1 cellular context compared by ENCODE assay signal in the genomic region with DNA sequence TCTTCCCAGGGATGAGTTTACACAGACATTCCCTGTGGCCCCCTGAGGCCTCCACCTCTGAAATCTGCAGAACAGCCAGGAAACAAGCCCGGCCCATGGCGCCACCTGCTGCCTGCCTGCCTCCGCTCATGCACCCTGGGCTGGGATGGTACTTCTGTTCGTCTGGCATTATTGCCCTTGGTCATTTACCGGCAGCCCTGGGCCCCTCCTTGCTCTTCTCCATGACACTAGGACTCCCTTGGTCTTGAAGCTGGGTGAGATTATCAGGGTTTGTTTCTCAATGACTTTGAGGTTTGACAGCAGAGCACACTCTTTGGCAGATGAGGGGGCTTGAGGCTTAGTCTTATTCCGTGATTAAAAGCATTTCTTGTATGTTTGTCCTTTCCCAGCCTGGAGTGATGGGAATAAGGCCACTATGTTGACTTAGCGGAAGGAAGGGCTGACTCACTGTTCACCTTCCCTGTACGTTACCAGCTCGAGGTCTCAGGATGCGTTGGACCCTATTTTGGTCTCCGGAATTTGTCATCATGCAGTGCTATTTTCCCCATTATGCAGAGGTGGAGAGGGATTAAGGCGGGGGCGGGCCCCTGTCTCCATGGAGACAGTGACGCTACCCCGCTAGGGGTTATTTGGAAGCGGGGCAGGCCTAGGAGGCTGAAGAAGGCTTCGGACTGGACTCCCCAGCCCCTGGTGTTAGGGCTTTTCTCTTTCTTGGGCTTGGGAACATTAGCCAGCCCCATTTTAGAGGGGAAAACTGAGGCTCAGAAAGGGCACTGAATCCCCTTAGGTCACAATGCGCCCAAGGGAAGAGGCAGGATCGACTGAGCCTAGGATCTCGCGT.
TF ChIP-seq lines count a peak whose summit lies in the region.

No MANE protein-coding gene starts in this region.

TF ChIP-seq in A549, 52 proteins besides CTCF, POLR2A, EP300 and RAD21 (continued from another document):
- TF ChIP-seq, protein P1, sequence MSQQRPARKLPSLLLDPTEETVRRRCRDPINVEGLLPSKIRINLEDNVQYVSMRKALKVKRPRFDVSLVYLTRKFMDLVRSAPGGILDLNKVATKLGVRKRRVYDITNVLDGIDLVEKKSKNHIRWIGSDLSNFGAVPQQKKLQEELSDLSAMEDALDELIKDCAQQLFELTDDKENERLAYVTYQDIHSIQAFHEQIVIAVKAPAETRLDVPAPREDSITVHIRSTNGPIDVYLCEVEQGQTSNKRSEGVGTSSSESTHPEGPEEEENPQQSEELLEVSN (IDR thresholded peaks at IDR 0.05; ENCODE audit: borderline replicate concordance, low read depth): 0 out of 2 replicates have a peak, but pooled peaks have one; percentile 50
- no peak for TF ChIP-seq POLR2AphosphoS2 (conservative IDR thresholded peaks at IDR 0.05; ENCODE audit: low read length)
- TF ChIP-seq CBX2 (IDR thresholded peaks at IDR 0.05; ENCODE audit: borderline replicate concordance, low read depth): no peak
- no peak for TF ChIP-seq KDM5A (IDR thresholded peaks at IDR 0.05)
- TF ChIP-seq SMC3 (IDR thresholded peaks at IDR 0.05): peak; percentile 58
- no peak for TF ChIP-seq ZFP36 (IDR thresholded peaks at IDR 0.05; ENCODE audit: borderline replicate concordance, partially characterized antibody)
- TF ChIP-seq, protein P2, sequence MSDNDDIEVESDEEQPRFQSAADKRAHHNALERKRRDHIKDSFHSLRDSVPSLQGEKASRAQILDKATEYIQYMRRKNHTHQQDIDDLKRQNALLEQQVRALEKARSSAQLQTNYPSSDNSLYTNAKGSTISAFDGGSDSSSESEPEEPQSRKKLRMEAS (IDR thresholded peaks at IDR 0.05): peak; percentile 2; the same call in 1 of the 2 replicates
- TF ChIP-seq, protein P3, sequence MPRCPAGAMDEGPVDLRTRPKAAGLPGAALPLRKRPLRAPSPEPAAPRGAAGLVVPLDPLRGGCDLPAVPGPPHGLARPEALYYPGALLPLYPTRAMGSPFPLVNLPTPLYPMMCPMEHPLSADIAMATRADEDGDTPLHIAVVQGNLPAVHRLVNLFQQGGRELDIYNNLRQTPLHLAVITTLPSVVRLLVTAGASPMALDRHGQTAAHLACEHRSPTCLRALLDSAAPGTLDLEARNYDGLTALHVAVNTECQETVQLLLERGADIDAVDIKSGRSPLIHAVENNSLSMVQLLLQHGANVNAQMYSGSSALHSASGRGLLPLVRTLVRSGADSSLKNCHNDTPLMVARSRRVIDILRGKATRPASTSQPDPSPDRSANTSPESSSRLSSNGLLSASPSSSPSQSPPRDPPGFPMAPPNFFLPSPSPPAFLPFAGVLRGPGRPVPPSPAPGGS (IDR thresholded peaks at IDR 0.05): no peak
- TF ChIP-seq JUNB (IDR thresholded peaks at IDR 0.05): no peak
- no peak for TF ChIP-seq MAZ (IDR thresholded peaks at IDR 0.05; ENCODE audit: borderline replicate concordance, low read depth, low read length)
- no peak for TF ChIP-seq ZC3H11A (IDR thresholded peaks at IDR 0.05)
- TF ChIP-seq MYC (IDR thresholded peaks at IDR 0.05; ENCODE audit: borderline replicate concordance, low read length): no peak
- TF ChIP-seq MAFK (IDR thresholded peaks at IDR 0.05; ENCODE audit: partially characterized antibody): no peak
- TF ChIP-seq, protein P4, sequence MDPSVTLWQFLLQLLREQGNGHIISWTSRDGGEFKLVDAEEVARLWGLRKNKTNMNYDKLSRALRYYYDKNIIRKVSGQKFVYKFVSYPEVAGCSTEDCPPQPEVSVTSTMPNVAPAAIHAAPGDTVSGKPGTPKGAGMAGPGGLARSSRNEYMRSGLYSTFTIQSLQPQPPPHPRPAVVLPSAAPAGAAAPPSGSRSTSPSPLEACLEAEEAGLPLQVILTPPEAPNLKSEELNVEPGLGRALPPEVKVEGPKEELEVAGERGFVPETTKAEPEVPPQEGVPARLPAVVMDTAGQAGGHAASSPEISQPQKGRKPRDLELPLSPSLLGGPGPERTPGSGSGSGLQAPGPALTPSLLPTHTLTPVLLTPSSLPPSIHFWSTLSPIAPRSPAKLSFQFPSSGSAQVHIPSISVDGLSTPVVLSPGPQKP (IDR thresholded peaks at IDR 0.05; ENCODE audit: low read depth, low read length): no peak
- TF ChIP-seq FOXS1 (CRISPR knock-in tag; IDR thresholded peaks at IDR 0.05): no peak
- no peak for TF ChIP-seq EHMT2 (IDR thresholded peaks at IDR 0.05; ENCODE audit: low read depth)
- TF ChIP-seq EHF (CRISPR knock-in tag; IDR thresholded peaks at IDR 0.05): no peak
- no peak for TF ChIP-seq ESRRA (IDR thresholded peaks at IDR 0.05; ENCODE audit: borderline replicate concordance, low read length)
- no peak for TF ChIP-seq NFE2L2 (conservative IDR thresholded peaks at IDR 0.05; ENCODE audit: low read length)
- TF ChIP-seq, protein P5, sequence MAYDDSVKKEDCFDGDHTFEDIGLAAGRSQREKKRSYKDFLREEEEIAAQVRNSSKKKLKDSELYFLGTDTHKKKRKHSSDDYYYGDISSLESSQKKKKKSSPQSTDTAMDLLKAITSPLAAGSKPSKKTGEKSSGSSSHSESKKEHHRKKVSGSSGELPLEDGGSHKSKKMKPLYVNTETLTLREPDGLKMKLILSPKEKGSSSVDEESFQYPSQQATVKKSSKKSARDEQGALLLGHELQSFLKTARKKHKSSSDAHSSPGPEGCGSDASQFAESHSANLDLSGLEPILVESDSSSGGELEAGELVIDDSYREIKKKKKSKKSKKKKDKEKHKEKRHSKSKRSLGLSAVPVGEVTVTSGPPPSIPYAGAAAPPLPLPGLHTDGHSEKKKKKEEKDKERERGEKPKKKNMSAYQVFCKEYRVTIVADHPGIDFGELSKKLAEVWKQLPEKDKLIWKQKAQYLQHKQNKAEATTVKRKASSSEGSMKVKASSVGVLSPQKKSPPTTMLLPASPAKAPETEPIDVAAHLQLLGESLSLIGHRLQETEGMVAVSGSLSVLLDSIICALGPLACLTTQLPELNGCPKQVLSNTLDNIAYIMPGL (CRISPR knock-in tag; IDR thresholded peaks at IDR 0.05; ENCODE audit: borderline replicate concordance): no peak
- TF ChIP-seq HOXA7 (CRISPR knock-in tag; IDR thresholded peaks at IDR 0.05): no peak
- TF ChIP-seq CHD2 (IDR thresholded peaks at IDR 0.05; ENCODE audit: low read length, partially characterized antibody): no peak
- 0 out of 2 replicates have a peak, but pooled peaks have one; percentile 45 for TF ChIP-seq RFX5 (IDR thresholded peaks at IDR 0.05)
